8 cellular contexts compared by ENCODE assay signal in the genomic region with DNA sequence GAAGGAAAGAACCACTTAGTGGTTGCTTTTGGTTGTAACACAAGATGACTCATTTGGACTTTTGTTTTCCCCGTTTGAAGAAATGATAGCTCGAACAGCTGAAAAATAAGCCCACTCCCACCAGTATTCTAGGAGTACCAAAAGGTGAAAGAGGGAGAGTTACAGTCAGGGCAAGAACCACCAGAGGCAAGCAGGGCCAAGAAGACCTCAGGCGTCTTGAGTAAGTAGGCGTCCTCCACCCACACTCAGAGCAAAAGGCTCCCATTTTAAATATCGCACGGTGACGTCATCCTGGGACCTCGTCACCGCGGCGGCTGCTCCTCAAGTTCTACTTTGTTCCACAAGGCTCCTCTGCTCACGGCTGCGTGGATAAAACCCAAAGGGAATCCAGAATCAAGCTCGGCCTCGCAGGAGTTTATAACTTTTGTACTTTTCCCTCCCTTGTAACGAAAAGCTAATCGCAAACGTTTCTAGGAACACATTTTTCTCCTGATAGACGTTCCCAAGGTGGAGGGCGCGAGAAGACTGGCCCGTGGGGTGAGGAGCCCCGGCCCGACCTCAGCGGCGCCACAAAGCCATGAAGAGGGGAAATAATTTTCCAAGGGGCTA. TPM values are rescaled to one million over a fixed set of nuclear protein-coding genes. Genes with fewer than 3 reads are reported as not detected.
DNase-seq lines count a peak whose midpoint lies in the region; ATAC-seq and TF ChIP-seq lines count a peak whose summit lies in the region.

No MANE protein-coding gene starts in this region.

- CTCF ChIA-PET in T-cell (lab: Charles Lee) = interaction anchor here (0.9 to 1.1 kb wide), 2 partner anchors 26 to 225 kb away, joined by 3 to 4 read pairs; no protein-coding TSS in a partner anchor

- H3K4me3 ChIP-seq in GM06990 (replicated peaks; ENCODE audit: low read depth, low read length) = peak overlapping the region; percentile 90
- peak overlapping the region; percentile 88 for H3K4me3 ChIP-seq in MG63
- H3K4me3 ChIP-seq in right atrium auricular region = peak overlapping the region; percentile 75 to 97
- peak overlapping the region; percentile 72 for H3K4me3 ChIP-seq in psoas muscle
- H3K4me3 ChIP-seq in urinary bladder (ENCODE audit: low read depth, low read length) = peak overlapping the region; percentile 94

- H3K9me3 Mint-ChIP-seq in T-cell = no peaks in the 10 kb centered on the region

- H3K9me3 ChIP-seq in MG63 (no peaks in the 10 kb centered on the region), right atrium auricular region (no peaks in the 10 kb centered on the region), psoas muscle (no peaks in the 10 kb centered on the region)

- peak; percentile 82 for DNase-seq in GM06990 (ENCODE audit: extremely low read depth, insufficient read length)
- DNase-seq in HCEC 1CT = peak; percentile 87
- DNase-seq in MG63 = peak; percentile 84
- peak; percentile 35 to 83 (median 74) for DNase-seq in T-cell
- peak; percentile 89 for DNase-seq in amniotic epithelial cell (ENCODE audit: low read depth)
- DNase-seq in right atrium auricular region (ENCODE audit: low spot score) = peak; percentile 94
- peak; percentile 75 to 79 for DNase-seq in psoas muscle

- 0 to 1% (median 1%) methylated on average over 26 of the region's 26 CpGs for WGBS in psoas muscle, 3 donors
- under 1% methylated on average over 26 of the region's 26 CpGs for WGBS in urinary bladder

- H3K27ac Mint-ChIP-seq in T-cell = peak overlapping the region; percentile 97

- POLR2A ChIA-PET in T-cell (lab: Charles Lee) = interaction anchor here in 1 of 2 donors (1.0 to 1.2 kb wide), 3 partner anchors 10 to 207 kb away, joined by 3 to 9 read pairs (median 3); no protein-coding TSS in a partner anchor

- intact Hi-C loops in psoas muscle (cut with DNase I) = no loop called here

- TF ChIP-seq CTCF in GM06990 (IDR thresholded peaks at IDR 0.05; ENCODE audit: insufficient read depth, low read length, poor library complexity, severe bottlenecking) (no peak), right atrium auricular region (IDR thresholded peaks at IDR 0.05) (no peak), psoas muscle (IDR thresholded peaks at IDR 0.05) (no peak)

- H3K27ac ChIP-seq in right atrium auricular region (peak overlapping the region; percentile 88 to 92), psoas muscle (peak overlapping the region; percentile 66), urinary bladder (ENCODE audit: low read depth) (peak overlapping the region; percentile 94)

- no peaks in the 10 kb centered on the region for H3K27me3 Mint-ChIP-seq in T-cell

- 0 out of 2 replicates have a peak, but pooled peaks cover 1% of the 10 kb centered on the region for H3K36me3 ChIP-seq in GM06990 (ENCODE audit: control insufficient read depth, insufficient read depth, low read length)
- H3K36me3 ChIP-seq in MG63 = peaks cover 31% of the 10 kb centered on the region
- H3K36me3 ChIP-seq in right atrium auricular region = no peaks in the 10 kb centered on the region
- H3K36me3 ChIP-seq in psoas muscle (ENCODE audit: insufficient read depth in 1 of 2, low read depth in 1 of 2) = no peaks in the 10 kb centered on the region
- H3K36me3 ChIP-seq in urinary bladder (ENCODE audit: insufficient read depth) = no peaks in the 10 kb centered on the region

- peaks cover 32 to 42% (median 36%) of the 10 kb centered on the region in 3 donors for H3K4me1 Mint-ChIP-seq in T-cell

- H3K27me3 ChIP-seq in GM06990 (replicated peaks; ENCODE audit: control insufficient read depth, insufficient read depth, low read length) = no peaks in the 10 kb centered on the region
- H3K27me3 ChIP-seq in MG63 = no peaks in the 10 kb centered on the region
- no peaks in the 10 kb centered on the region for H3K27me3 ChIP-seq in right atrium auricular region
- H3K27me3 ChIP-seq in psoas muscle (ENCODE audit: insufficient read depth in 3 of 3, low read length in 2 of 3) = peaks cover 0 to 33% (median 12%) of the 10 kb centered on the region in 3 donors

- ATAC-seq in T-cell (replicated peaks in 1 of 4) (peak; percentile 50 to 71 (median 54)), psoas muscle (peak; percentile 30 to 79 (median 55))

- H3K4me3 Mint-ChIP-seq in T-cell = peak overlapping the region; percentile 81 to 94 (median 94)

- peaks cover 2 to 6% of the 10 kb centered on the region in 2 donors for H3K4me1 ChIP-seq in right atrium auricular region
- no peaks in the 10 kb centered on the region for H3K4me1 ChIP-seq in psoas muscle
- no peaks in the 10 kb centered on the region for H3K4me1 ChIP-seq in urinary bladder (ENCODE audit: insufficient read depth)

- H3K36me3 Mint-ChIP-seq in T-cell = peaks cover 18% of the 10 kb centered on the region

RNA-seq across cellular contexts. Expression of gene BTG3, which starts 1.2 kb away (rescaled TPM):
- 50.4 and 52.5 TPM in 2 replicates for total RNA-seq in MG63 (2014; rRNA removed; shearing (Covaris generic); ENCODE audit: low replicate concordance)
- total RNA-seq in T-cell = 10 to 100 TPM; 10.4 to 79.5 (median 17.6) TPM
- 10 to 100 TPM; 27.9 to 29.4 TPM for total RNA-seq in right atrium auricular region
- 1 to 10 TPM; 1.7 to 2.6 (median 1.9) TPM for total RNA-seq in psoas muscle
- polyA plus RNA-seq in psoas muscle = 1 to 10 TPM; 1.8 to 6.4 (median 2.1) TPM
- 50.7 TPM for total RNA-seq in urinary bladder
- polyA plus RNA-seq in urinary bladder = 27.4 TPM

Comparison
In these comparisons a context has a peak if more than half of its experiments do, and no peak if none do; other contexts are left out.
1. Peak in every context shown above with its lines: DNase-seq, ATAC-seq, H3K4me3 ChIP-seq and H3K27ac ChIP-seq.